7 cellular contexts compared by ENCODE assay signal in the genomic region with DNA sequence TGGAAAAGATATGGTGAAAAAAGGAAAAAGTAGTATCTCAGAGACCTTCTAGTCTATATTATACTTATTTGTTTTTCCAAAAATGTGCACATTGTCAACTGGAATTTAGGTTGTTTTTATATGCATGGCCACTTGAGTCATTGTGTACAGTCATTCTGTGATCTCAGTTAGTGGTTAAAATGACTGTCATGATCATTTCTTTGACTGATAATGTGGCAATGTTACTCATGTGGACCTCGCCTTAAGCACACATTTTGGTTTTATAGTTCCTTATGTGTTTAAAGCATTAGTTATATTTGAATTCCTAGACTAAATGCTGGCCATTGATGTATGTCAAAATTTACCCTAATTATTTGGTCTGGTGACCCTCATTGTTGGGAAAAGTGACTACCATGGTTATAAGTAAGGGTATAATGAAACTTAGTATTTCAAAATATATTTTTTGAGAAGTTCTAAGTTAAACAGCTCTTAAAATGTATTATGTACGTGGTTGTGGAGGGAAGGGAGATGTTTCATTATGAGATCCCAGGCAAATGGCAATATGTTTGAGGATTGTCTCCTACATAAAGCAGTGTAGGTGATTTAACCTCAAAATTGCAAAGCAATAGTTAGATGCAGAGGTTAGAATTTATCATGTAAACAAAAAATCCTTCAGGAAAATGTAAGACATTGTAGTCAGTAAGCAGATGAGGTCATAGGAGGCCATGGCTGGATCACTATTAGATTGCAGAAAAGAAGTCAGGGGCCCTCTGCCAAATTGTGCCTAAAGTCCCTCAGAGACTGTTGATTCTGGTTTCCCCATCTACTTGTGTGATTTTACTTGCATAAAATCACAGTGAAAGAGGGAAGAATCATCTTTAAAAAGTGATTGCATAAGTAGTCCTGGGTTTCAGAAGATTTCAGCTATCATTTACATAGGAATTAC. TPM values are rescaled to one million over a fixed set of nuclear protein-coding genes. Genes with fewer than 3 reads are reported as not detected.
A peak's percentile ranks its signal among the peaks of the same experiment; 100 is the strongest.
DNase-seq lines count a peak whose midpoint lies in the region; ATAC-seq and FAIRE-seq lines count a peak whose summit lies in the region.

No MANE protein-coding gene starts in this region.

- H3K27ac ChIP-seq in aorta (ENCODE audit: low read depth in 1 of 2, low read length in 2 of 2) = no peak overlapping the region

- DNase-seq in RCC 7860 (ENCODE audit: low spot score) = peak; percentile 65
- DNase-seq in left colon = no peak
- DNase-seq in DMS53 treated with DMSO at 0.1 percent for 48 hours (lab: John Stamatoyannopoulos, UW; ENCODE audit: unreplicated experiment) = no peak
- DNase-seq in iPS-NIHi7 (ENCODE audit: extremely low spot score) = no peak
- no peak for DNase-seq in aorta

- intact Hi-C loops in left colon (cut with DNase I, micrococcal nuclease) = no loop called here
- intact Hi-C loops in aorta (cut with DNase I) = no loop called here

- no peaks in the 10 kb centered on the region for H3K4me1 ChIP-seq in aorta (ENCODE audit: control insufficient read depth in 1 of 2, insufficient read depth in 2 of 2, low read length in 2 of 2)

- H3K9me3 ChIP-seq in aorta (ENCODE audit: control insufficient read depth, low read length) = no peaks in the 10 kb centered on the region

- WGBS in aorta, 2 donors = 81 to 88% methylated on average over 2 of the region's 2 CpGs

- ATAC-seq in GM18868 (IDR thresholded peaks at IDR 0.05; ENCODE audit: unreplicated experiment) (peak; percentile 94), HG02588 (IDR thresholded peaks at IDR 0.05; ENCODE audit: unreplicated experiment) (peak; percentile 76), left colon (peak; percentile 82), aorta (ENCODE audit: low FRiP score) (no peak)

- no peak overlapping the region for H3K4me3 ChIP-seq in aorta (ENCODE audit: low read length in 2 of 2)

- H3K36me3 ChIP-seq in aorta (ENCODE audit: control insufficient read depth in 1 of 2, insufficient read depth in 2 of 2, low read length in 1 of 2) = no peaks in the 10 kb centered on the region

- peak; percentile 93 for FAIRE-seq in RCC 7860 (lab: Jason Lieb, UNC)

- H3K27me3 ChIP-seq in aorta (ENCODE audit: control insufficient read depth in 1 of 2, insufficient read depth in 2 of 2, low read length in 1 of 2) = no peaks in the 10 kb centered on the region

RNA-seq across cellular contexts. Expression of a gene that starts 17.5 kb away (rescaled TPM):
- 10 to 100 TPM; 15.3 to 47.1 TPM for total RNA-seq in left colon
- 10 to 100 TPM; 36.7 to 45.5 TPM for total RNA-seq in aorta
- 10 to 100 TPM; 22.4 to 35.2 TPM for polyA plus RNA-seq in aorta

RNA-seq across cellular contexts. Expression of a gene that starts 51.9 kb away (rescaled TPM):
- total RNA-seq in left colon (1 to 10 TPM; 6.3 to 6.4 TPM), aorta (10 to 100 TPM; 13.0 to 17.2 TPM)
- polyA plus RNA-seq in aorta = 10 to 100 TPM in 1 of 2 donors, 1 to 10 TPM in 1; 5.7 to 11.8 TPM
